In the genomic region with DNA sequence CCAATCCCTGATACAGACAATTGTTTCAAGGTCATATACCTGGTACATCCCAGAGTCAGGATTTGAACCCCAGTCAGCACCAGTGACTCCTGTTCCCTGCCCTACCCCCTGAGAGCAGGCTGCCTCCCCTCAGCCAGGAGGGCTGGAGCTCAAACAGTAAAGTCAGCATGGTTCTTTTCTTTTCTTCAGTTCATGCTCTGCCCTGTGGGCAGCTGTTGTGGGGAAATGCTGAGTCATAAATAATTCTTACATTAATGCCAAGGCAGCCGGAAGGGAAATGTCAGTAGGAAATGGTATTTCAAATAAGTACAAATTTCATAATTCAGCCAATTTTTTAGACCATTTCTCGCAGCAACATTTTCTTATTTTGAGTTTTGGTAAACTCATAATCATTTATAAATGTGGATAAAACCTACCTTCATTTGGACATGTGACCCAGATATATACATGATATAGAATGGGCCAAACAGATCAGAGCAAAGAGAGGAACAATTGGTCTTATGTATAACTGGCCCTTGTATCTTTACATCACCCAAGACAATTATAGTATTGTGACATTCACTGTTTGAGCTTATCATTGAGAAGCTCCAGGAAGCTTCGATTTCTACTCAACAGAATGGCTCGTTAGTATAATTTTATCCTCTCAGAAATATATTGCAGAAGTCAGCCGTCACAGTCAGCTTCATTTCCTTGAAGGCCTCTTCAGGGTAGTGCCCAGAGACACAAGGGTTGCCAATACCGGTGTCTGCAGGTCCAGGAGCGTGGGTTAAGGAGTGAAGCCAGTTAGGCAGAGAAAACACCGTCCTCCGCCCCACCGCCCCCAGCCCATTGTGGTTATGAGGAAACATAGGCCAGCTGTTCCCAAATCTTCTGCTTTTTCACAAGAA, we compare ENCODE assay signal across 9 cellular contexts. TPM values are rescaled to one million over a fixed set of nuclear protein-coding genes. Genes with fewer than 3 reads are reported as not detected.
DNase-seq lines count a peak whose midpoint lies in the region; ATAC-seq and TF ChIP-seq lines count a peak whose summit lies in the region.
"Had no signal": no experiment of that assay in that cellular context is flagged by ENCODE, and none has a peak within 500 bp of the region (broad histone marks: within the 10 kb centered on the region; RNA-seq: fewer than 3 reads in every experiment).

No MANE protein-coding gene starts in this region.

- peaks cover 25% of the 10 kb centered on the region for H3K4me1 Mint-ChIP-seq in activated CD4-positive, alpha-beta memory T cell treated with anti-CD3 and anti-CD28 coated beads, Interleukin-2, amount 10 ng/mL, durations not matched to agents 7 days and 5 days

- H3K4me3 ChIP-seq in right cardiac atrium (ENCODE audit: low read length), result no peak overlapping the region
- no peak overlapping the region for H3K4me3 ChIP-seq in thoracic aorta

- H3K27ac ChIP-seq in right cardiac atrium (ENCODE audit: low read length) (peak overlapping the region; percentile 66), thoracic aorta (peak overlapping the region in 1 of 2 donors; percentile 25)
- H3K27ac ChIP-seq: 22Rv1 had no signal

- no peaks in the 10 kb centered on the region for H3K9me3 ChIP-seq in right cardiac atrium (ENCODE audit: control insufficient read depth, low read length)
- H3K9me3 ChIP-seq in thoracic aorta, result no peaks in the 10 kb centered on the region

- CTCF ChIA-PET in activated CD4-positive, alpha-beta memory T cell treated with anti-CD3 and anti-CD28 coated beads, Interleukin-2, amount 10 ng/mL, durations not matched to agents 7 days and 5 days (lab: Charles Lee), result interaction anchor here (1.7 kb wide), 1 partner anchor 48 kb away, joined by 3 read pairs; no protein-coding TSS in a partner anchor

- no peaks in the 10 kb centered on the region for H3K36me3 Mint-ChIP-seq in activated CD4-positive, alpha-beta memory T cell treated with anti-CD3 and anti-CD28 coated beads, Interleukin-2, amount 10 ng/mL, durations not matched to agents 7 days and 5 days (ENCODE audit: low read depth)

- H3K4me3 Mint-ChIP-seq in activated CD4-positive, alpha-beta memory T cell treated with anti-CD3 and anti-CD28 coated beads, Interleukin-2, amount 10 ng/mL, durations not matched to agents 7 days and 5 days, result no peak overlapping the region

- H3K4me1 ChIP-seq in right cardiac atrium (ENCODE audit: control insufficient read depth, insufficient read depth, low read length), result peaks cover 2% of the 10 kb centered on the region
- peaks cover 6 to 15% of the 10 kb centered on the region in 2 donors for H3K4me1 ChIP-seq in thoracic aorta (ENCODE audit: control insufficient read depth in 1 of 2, low read depth in 2 of 2)

- H3K36me3 ChIP-seq in thoracic aorta, result no peaks in the 10 kb centered on the region

- no peaks in the 10 kb centered on the region for H3K27me3 Mint-ChIP-seq in activated CD4-positive, alpha-beta memory T cell treated with anti-CD3 and anti-CD28 coated beads, Interleukin-2, amount 10 ng/mL, durations not matched to agents 7 days and 5 days

- ATAC-seq in HG03565 (IDR thresholded peaks at IDR 0.05; ENCODE audit: unreplicated experiment), result peak; percentile 25
- peak; percentile 88 to 92 for ATAC-seq in right cardiac atrium
- peak; percentile 66 for ATAC-seq in thoracic aorta (ENCODE audit: insufficient number of reproducible peaks, low FRiP score, low read depth)

- H3K27me3 ChIP-seq in right cardiac atrium (ENCODE audit: control insufficient read depth, insufficient read depth) (no peaks in the 10 kb centered on the region), thoracic aorta (replicated peaks; ENCODE audit: insufficient read depth) (no peaks in the 10 kb centered on the region)

- intact Hi-C loops in right cardiac atrium (cut with DNase I), result no loop called here

- no peak for TF ChIP-seq CTCF in thoracic aorta (IDR thresholded peaks at IDR 0.05)

- peak in 2 of 3 experiments; percentile 20 to 55 for DNase-seq in NCI-H1417 (lab: John Stamatoyannopoulos, UW)
- no peak for DNase-seq in NCI-H1417 treated with DMSO at 0.1 percent for 48 hours (lab: John Stamatoyannopoulos, UW)
- DNase-seq in activated CD4-positive, alpha-beta memory T cell treated with anti-CD3 and anti-CD28 coated beads, Interleukin-2, amount 10 ng/mL, durations not matched to agents 7 days and 5 days, result no peak
- DNase-seq in right cardiac atrium, result peak; percentile 64 to 77 (median 74)
- no peak for DNase-seq in thoracic aorta (ENCODE audit: low spot score)
- DNase-seq in germinal center (ENCODE audit: low spot score), result no peak
- DNase-seq in NCI-H1092 (lab: John Stamatoyannopoulos, UW), result no peak

- POLR2A ChIA-PET in activated CD4-positive, alpha-beta memory T cell treated with anti-CD3 and anti-CD28 coated beads, Interleukin-2, amount 10 ng/mL, durations not matched to agents 7 days and 5 days (lab: Charles Lee), result no interaction called here

- no peaks in the 10 kb centered on the region for H3K9me3 Mint-ChIP-seq in activated CD4-positive, alpha-beta memory T cell treated with anti-CD3 and anti-CD28 coated beads, Interleukin-2, amount 10 ng/mL, durations not matched to agents 7 days and 5 days

- 46% methylated on average over 10 of the region's 10 CpGs for WGBS in right cardiac atrium

- peak overlapping the region; percentile 38 for H3K27ac Mint-ChIP-seq in activated CD4-positive, alpha-beta memory T cell treated with anti-CD3 and anti-CD28 coated beads, Interleukin-2, amount 10 ng/mL, durations not matched to agents 7 days and 5 days

RNA-seq across cellular contexts. Expression of a gene that starts 28.0 kb away (rescaled TPM):
- not detected for total RNA-seq in activated CD4-positive, alpha-beta memory T cell treated with anti-CD3 and anti-CD28 coated beads, Interleukin-2, amount 10 ng/mL, durations not matched to agents 7 days and 5 days
- total RNA-seq in right cardiac atrium, result not detected
- polyA plus RNA-seq in right cardiac atrium, result not detected
- total RNA-seq in thoracic aorta, result not detected

RNA-seq across cellular contexts. Expression of a gene that starts 36.7 kb away (rescaled TPM):
- total RNA-seq in activated CD4-positive, alpha-beta memory T cell treated with anti-CD3 and anti-CD28 coated beads, Interleukin-2, amount 10 ng/mL, durations not matched to agents 7 days and 5 days, result not detected
- total RNA-seq in right cardiac atrium (not detected), thoracic aorta (not detected)
- polyA plus RNA-seq in right cardiac atrium, result not detected

RNA-seq across cellular contexts. Expression of a gene that starts 56.2 kb away (rescaled TPM):
- total RNA-seq in activated CD4-positive, alpha-beta memory T cell treated with anti-CD3 and anti-CD28 coated beads, Interleukin-2, amount 10 ng/mL, durations not matched to agents 7 days and 5 days, result 10 to 100 TPM; 59.7 to 64.0 TPM
- total RNA-seq in right cardiac atrium (10 to 100 TPM; 41.2 to 65.3 (median 50.4) TPM), thoracic aorta (10 to 100 TPM; 85.9 to 89.4 TPM)
- 21.5 TPM for polyA plus RNA-seq in right cardiac atrium

Comparison
In these comparisons a context has a peak if more than half of its experiments do, and no peak if none do; other contexts are left out.
1. DNase-seq: peak in NCI-H1417 (2 of 3) and right cardiac atrium (3 of 3); none in NCI-H1417 treated with DMSO at 0.1 percent for 48 hours (single experiment), activated CD4-positive, alpha-beta memory T cell treated with anti-CD3 and anti-CD28 coated beads, Interleukin-2, amount 10 ng/mL, durations not matched to agents 7 days and 5 days (single experiment), thoracic aorta (single experiment), germinal center (single experiment) and NCI-H1092 (single experiment).
2. ATAC-seq: peak in every context shown above with its lines; median percentile 90 in right cardiac atrium; 66 in thoracic aorta; 25 in HG03565.